Comparison of ENCODE assay signal across 1 cellular context in the genomic region with DNA sequence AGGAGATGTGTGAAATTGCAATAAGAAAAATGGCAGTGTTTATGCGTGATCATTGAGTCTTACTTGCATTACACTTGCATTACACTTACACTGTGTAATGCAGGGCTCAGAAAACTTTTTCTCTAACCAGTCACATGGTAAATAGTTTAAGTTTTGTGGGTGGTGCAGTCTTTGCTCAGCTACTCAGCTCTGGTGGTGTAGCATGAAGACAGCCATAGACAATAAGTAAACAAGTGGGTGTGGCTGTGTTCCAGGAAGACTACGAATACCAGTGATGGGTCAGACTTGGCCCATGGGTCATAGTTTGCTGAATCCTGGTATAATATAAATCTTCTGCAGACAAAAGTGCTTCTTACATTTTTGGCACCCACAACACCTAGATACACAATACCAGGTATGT.
TF ChIP-seq lines count a peak whose summit lies in the region.

No MANE protein-coding gene starts in this region.

TF ChIP-seq in IMR-90, 13 proteins besides CTCF, POLR2A, EP300 and RAD21:
- TF ChIP-seq RFX5 (IDR thresholded peaks at IDR 0.05; ENCODE audit: low read depth, low read length) (no peak), SMC3 (IDR thresholded peaks at IDR 0.05; ENCODE audit: low read depth, low read length) (no peak), CHD1 (IDR thresholded peaks at IDR 0.05; ENCODE audit: low read depth, low read length) (no peak), CEBPB (IDR thresholded peaks at IDR 0.05; ENCODE audit: low read depth, low read length) (no peak), RCOR1 (IDR thresholded peaks at IDR 0.05; ENCODE audit: insufficient replicate concordance, low read length) (no peak), MAZ (IDR thresholded peaks at IDR 0.05; ENCODE audit: borderline replicate concordance, low read depth, low read length) (no peak), MXI1 (IDR thresholded peaks at IDR 0.05; ENCODE audit: borderline replicate concordance, low read depth, low read length) (no peak), MAFK (IDR thresholded peaks at IDR 0.05; ENCODE audit: low read depth, low read length) (no peak), BHLHE40 (IDR thresholded peaks at IDR 0.05; ENCODE audit: low read depth, low read length) (no peak), NFE2L2 (IDR thresholded peaks at IDR 0.05; ENCODE audit: low read depth, low read length) (no peak), USF2 (IDR thresholded peaks at IDR 0.05; ENCODE audit: low read depth, low read length) (no peak), FOS (IDR thresholded peaks at IDR 0.05; ENCODE audit: low read depth, low read length) (no peak)
